Comparison of ENCODE assay signal across 15 cellular contexts in the genomic region with DNA sequence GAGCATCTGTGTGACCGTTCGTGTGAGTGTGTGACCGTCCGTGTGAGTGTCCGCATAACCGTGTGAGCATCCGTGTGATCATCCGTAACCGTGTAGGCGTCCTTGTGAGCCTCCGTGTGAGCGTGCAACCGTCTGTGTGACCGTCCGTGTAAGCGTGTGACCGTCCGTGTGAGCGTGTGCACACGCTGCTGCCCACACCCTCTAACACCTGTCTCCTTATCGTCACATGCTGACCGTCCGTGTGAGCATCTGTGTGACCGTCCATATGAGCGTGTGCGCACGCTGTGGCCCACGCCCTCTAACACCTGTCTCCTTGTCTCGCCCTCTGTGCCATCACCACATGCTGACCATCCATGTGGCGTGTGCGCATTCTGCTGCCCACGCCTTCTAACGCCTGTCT. TPM values are rescaled to one million over a fixed set of nuclear protein-coding genes. Genes with fewer than 3 reads are reported as not detected.
DNase-seq lines count a peak whose midpoint lies in the region; ATAC-seq and TF ChIP-seq lines count a peak whose summit lies in the region.
"Had no signal": no experiment of that assay in that cellular context is flagged by ENCODE, and none has a peak within 500 bp of the region (broad histone marks: within the 10 kb centered on the region; RNA-seq: fewer than 3 reads in every experiment).

No MANE protein-coding gene starts in this region.

- intact Hi-C loops in IMR-90 (cut with micrococcal nuclease), result no loop called here

- H3K36me3 ChIP-seq in HEK293 (ENCODE audit: control insufficient read depth in 2 of 2, insufficient read depth in 1 of 2, low read length in 2 of 2), result peaks cover 0 to 57% of the 10 kb centered on the region in 2 experiments; a peak in 1 of 3 replicates
- H3K36me3 ChIP-seq in IMR-90 (ENCODE audit: control insufficient read depth, insufficient read depth, low read length), result peaks cover 38% of the 10 kb centered on the region
- peaks cover 39 to 82% of the 10 kb centered on the region in 2 experiments for H3K36me3 ChIP-seq in mesenchymal stem cell (ENCODE audit: control insufficient read depth in 1 of 2, insufficient read depth in 2 of 2, low read depth in 1 of 2, low read length in 2 of 2)
- H3K36me3 ChIP-seq in trophoblast cell (ENCODE audit: control insufficient read depth in 1 of 2, insufficient read depth in 2 of 2, low read length in 2 of 2), result peaks cover 20% of the 10 kb centered on the region in 2 experiments

- no peak overlapping the region for H2AK9ac ChIP-seq in IMR-90 (replicated peaks; ENCODE audit: low read depth, low read length, poor library complexity)

- H3K56ac ChIP-seq in IMR-90 (ENCODE audit: extremely low read depth, insufficient read depth, low read length), result no peak overlapping the region

- H3K18ac ChIP-seq in IMR-90 (ENCODE audit: low read depth, low read length) (no peak overlapping the region), mesenchymal stem cell (ENCODE audit: low read depth in 1 of 2, low read length in 2 of 2) (no peak overlapping the region), trophoblast cell (ENCODE audit: low read length) (no peak overlapping the region)

- no peak for ATAC-seq in IMR-90 (ENCODE audit: low read depth)
- no peak for ATAC-seq in HG03565 (IDR thresholded peaks at IDR 0.05; ENCODE audit: unreplicated experiment)
- no peak for ATAC-seq in GM19351 (IDR thresholded peaks at IDR 0.05; ENCODE audit: unreplicated experiment)
- ATAC-seq: GM23338 had no signal

- no peak overlapping the region for H3K9ac ChIP-seq in IMR-90 (ENCODE audit: low read depth, low read length)
- no peak overlapping the region for H3K9ac ChIP-seq in mesenchymal stem cell (ENCODE audit: low read length)
- no peak overlapping the region for H3K9ac ChIP-seq in trophoblast cell (ENCODE audit: low read length)

- TF ChIP-seq POLR2A in IMR-90 (IDR thresholded peaks at IDR 0.05; ENCODE audit: low read depth, low read length), result no peak

- no peak overlapping the region for H2BK15ac ChIP-seq in IMR-90 (ENCODE audit: low read depth, low read length)
- no peak overlapping the region for H2BK15ac ChIP-seq in mesenchymal stem cell (ENCODE audit: low read depth, poor library complexity, severe bottlenecking)

- no peak overlapping the region for H2BK120ac ChIP-seq in IMR-90 (ENCODE audit: low read depth, low read length)
- no peak overlapping the region for H2BK120ac ChIP-seq in mesenchymal stem cell (ENCODE audit: low read depth, low read length)
- no peak overlapping the region for H2BK120ac ChIP-seq in trophoblast cell (ENCODE audit: insufficient read depth, low read length, poor library complexity)

- H4K5ac ChIP-seq in IMR-90 (ENCODE audit: low read depth, low read length), result no peak overlapping the region

- H4K91ac ChIP-seq in IMR-90 (ENCODE audit: insufficient read depth, low read depth, low read length) (no peak overlapping the region), mesenchymal stem cell (ENCODE audit: low read length) (peak overlapping the region; percentile 2), trophoblast cell (ENCODE audit: low read depth, low read length) (no peak overlapping the region)

- H3K27me3 ChIP-seq in IMR-90 (ENCODE audit: control insufficient read depth, insufficient read depth, low read length) (no peaks in the 10 kb centered on the region), mesenchymal stem cell (ENCODE audit: control insufficient read depth in 1 of 2, insufficient read depth in 1 of 2, low read length in 2 of 2) (no peaks in the 10 kb centered on the region), trophoblast cell (ENCODE audit: insufficient read depth, low read length) (no peaks in the 10 kb centered on the region)

- H4K8ac ChIP-seq in IMR-90 (ENCODE audit: low read depth in 2 of 2, low read length in 2 of 2) (no peak overlapping the region), mesenchymal stem cell (ENCODE audit: low read length) (no peak overlapping the region), trophoblast cell (ENCODE audit: low read depth, low read length) (no peak overlapping the region)

- CTCF ChIA-PET in HEK293 (lab: Yijun Ruan, JAX) (no interaction called here), IMR-90 (lab: Yijun Ruan, JAX) (no interaction called here)

- H4K12ac ChIP-seq in trophoblast cell (ENCODE audit: low read depth, low read length), result no peak overlapping the region

- no peak overlapping the region for H3K27ac ChIP-seq in HEK293 (ENCODE audit: extremely low read depth, low read depth, low read length)
- H3K27ac ChIP-seq in IMR-90 (ENCODE audit: insufficient read depth, low read length), result no peak overlapping the region
- H3K27ac ChIP-seq in mesenchymal stem cell (ENCODE audit: low read length, poor library complexity, severe bottlenecking), result no peak overlapping the region
- H3K27ac ChIP-seq in trophoblast cell (ENCODE audit: low read depth, low read length), result no peak overlapping the region

- dilution Hi-C loops in IMR-90 (cut with HindIII; ENCODE audit: low sequenced_read_pairs, unreplicated experiment), result no loop called here

- DNase-seq in IMR-90 (no peak), mesenchymal stem cell (no peak), trophoblast cell (no peak), NCI-H1105 treated with DMSO at 0.1 percent for 48 hours (lab: John Stamatoyannopoulos, UW) (no peak), DMS 273 treated with DMSO at 0.1 percent for 48 hours (lab: John Stamatoyannopoulos, UW) (no peak)
- DNase-seq: Calu3, COR-L47, DMS153, DND-41, HCEC 1CT, HFFc6 had no signal

- BruUV-seq in IMR-90 (replicated peaks; lab: Mats Ljungman, UMichigan), result no TSS peak

- no peak overlapping the region for H2BK5ac ChIP-seq in IMR-90 (ENCODE audit: low read depth, low read length, poor library complexity, severe bottlenecking)
- H2BK5ac ChIP-seq in mesenchymal stem cell (ENCODE audit: low read depth, low read length, poor library complexity, severe bottlenecking), result no peak overlapping the region
- no peak overlapping the region for H2BK5ac ChIP-seq in trophoblast cell (ENCODE audit: low read depth, low read length, poor library complexity)

- WGBS in IMR-90 (ENCODE audit: extremely low coverage in 2 of 2, insufficient read length in 1 of 2), 2 experiments, result 98% methylated on average over 24 of the region's 33 CpGs; no CpG with 5 or more reads in 1 of the 2 experiments
- 98% methylated on average over 33 of the region's 33 CpGs for WGBS in mesenchymal stem cell
- WGBS in trophoblast cell (ENCODE audit: extremely low coverage, insufficient coverage, insufficient read length), result no CpG with 5 or more reads among the region's 33 CpGs

- peaks cover 27 to 62% of the 10 kb centered on the region in 2 experiments for H3K79me1 ChIP-seq in IMR-90 (ENCODE audit: low read depth in 1 of 2, low read length in 2 of 2)
- peaks cover 29% of the 10 kb centered on the region for H3K79me1 ChIP-seq in mesenchymal stem cell (replicated peaks; ENCODE audit: low read length, poor library complexity, severe bottlenecking)
- peaks cover 4% of the 10 kb centered on the region for H3K79me1 ChIP-seq in trophoblast cell (ENCODE audit: low read length)

- H2BK12ac ChIP-seq in mesenchymal stem cell (ENCODE audit: low read length in 2 of 2) (no peak overlapping the region), trophoblast cell (ENCODE audit: low read length) (no peak overlapping the region)

- no peak overlapping the region for H3K4me2 ChIP-seq in IMR-90 (ENCODE audit: low read depth, low read length)
- no peak overlapping the region for H3K4me2 ChIP-seq in mesenchymal stem cell (ENCODE audit: low read length, poor library complexity, severe bottlenecking)
- no peak overlapping the region for H3K4me2 ChIP-seq in trophoblast cell (ENCODE audit: low read length)
- H3K4me2 ChIP-seq: GM23338 had no signal

- POLR2A ChIA-PET in HEK293 (lab: Yijun Ruan, JAX) (no interaction called here), IMR-90 (lab: Charles Lee; ENCODE audit: unreplicated experiment) (no interaction called here)

- TF ChIP-seq CTCF in HEK293 (tag by site-specific recombination; IDR thresholded peaks at IDR 0.05), result no peak
- no peak for TF ChIP-seq CTCF in IMR-90 (conservative IDR thresholded peaks at IDR 0.05; ENCODE audit: low read depth, low read length)

- H2AFZ ChIP-seq in IMR-90 (replicated peaks; ENCODE audit: low read length, poor library complexity), result no peak overlapping the region
- no peak overlapping the region for H2AFZ ChIP-seq in mesenchymal stem cell (ENCODE audit: low read depth, low read length)
- H2AFZ ChIP-seq in trophoblast cell (ENCODE audit: insufficient read depth, low read length, poor library complexity), result no peak overlapping the region
- H2AFZ ChIP-seq: GM23338 had no signal

- H3K9me1 ChIP-seq in IMR-90 (ENCODE audit: insufficient read depth, low read length), result peaks cover 8% of the 10 kb centered on the region

- H3K9me3 ChIP-seq in HEK293 (ENCODE audit: control insufficient read depth, insufficient read depth, low read depth, low read length), result no peaks in the 10 kb centered on the region
- no peaks in the 10 kb centered on the region for H3K9me3 ChIP-seq in IMR-90 (ENCODE audit: control insufficient read depth, insufficient read depth, low read length)
- H3K9me3 ChIP-seq in mesenchymal stem cell (ENCODE audit: control insufficient read depth, low read length), result no peaks in the 10 kb centered on the region
- peaks cover 55% of the 10 kb centered on the region for H3K9me3 ChIP-seq in trophoblast cell (ENCODE audit: insufficient read depth, low read depth, low read length)

- H4K20me1 ChIP-seq in IMR-90 (ENCODE audit: insufficient read depth, low read length), result peaks cover 46% of the 10 kb centered on the region

- H3K4ac ChIP-seq in IMR-90 (ENCODE audit: low read depth, low read length) (no peak overlapping the region), mesenchymal stem cell (ENCODE audit: low read depth in 1 of 2, low read length in 2 of 2) (no peak overlapping the region), trophoblast cell (ENCODE audit: low read depth, low read length) (no peak overlapping the region)

- H2AK5ac ChIP-seq in IMR-90 (ENCODE audit: low read depth, low read length) (peak overlapping the region; percentile 4; the same call in 1 of the 2 replicates), mesenchymal stem cell (ENCODE audit: low read length, severe bottlenecking) (no peak overlapping the region), trophoblast cell (ENCODE audit: low read length) (no peak overlapping the region)

- no peak overlapping the region for H3K23ac ChIP-seq in IMR-90 (ENCODE audit: low read depth, low read length)
- H3K23ac ChIP-seq in mesenchymal stem cell (ENCODE audit: low read length in 2 of 2), result no peak overlapping the region
- no peak overlapping the region for H3K23ac ChIP-seq in trophoblast cell (ENCODE audit: low read length)

- no peak overlapping the region for H3K14ac ChIP-seq in IMR-90 (replicated peaks; ENCODE audit: low read depth, low read length)
- no peak overlapping the region for H3K14ac ChIP-seq in mesenchymal stem cell (ENCODE audit: low read length in 2 of 2)
- no peak overlapping the region for H3K14ac ChIP-seq in trophoblast cell (ENCODE audit: low read length)

- in situ Hi-C loops in IMR-90 (cut with MboI; ENCODE audit: low sequenced_read_pairs), result no loop called here

- H2BK20ac ChIP-seq in IMR-90 (ENCODE audit: low read depth, low read length), result no peak overlapping the region

- peaks cover 3% of the 10 kb centered on the region for H3K79me2 ChIP-seq in trophoblast cell (ENCODE audit: control insufficient read depth, insufficient read depth, low read length, poor library complexity)

- TF ChIP-seq RAD21 in IMR-90 (IDR thresholded peaks at IDR 0.05; ENCODE audit: low read length), result no peak

- H3K4me3 ChIP-seq in HEK293 (ENCODE audit: low read depth, low read length) (no peak overlapping the region), IMR-90 (ENCODE audit: insufficient read depth, low read depth, low read length) (no peak overlapping the region), mesenchymal stem cell (ENCODE audit: insufficient read depth in 1 of 2, low read depth in 1 of 2, low read length in 2 of 2) (peak overlapping the region in 1 of 2 experiments; percentile 21), trophoblast cell (ENCODE audit: low read depth, low read length) (peak overlapping the region; percentile 42)
- H3K4me3 ChIP-seq: GM23338 had no signal

- no peaks in the 10 kb centered on the region for H3K4me1 ChIP-seq in HEK293 (ENCODE audit: control insufficient read depth, insufficient read depth, low read length)
- no peaks in the 10 kb centered on the region for H3K4me1 ChIP-seq in IMR-90 (ENCODE audit: control insufficient read depth, insufficient read depth, low read length)
- H3K4me1 ChIP-seq in mesenchymal stem cell (ENCODE audit: control insufficient read depth, insufficient read depth, low read depth, low read length), result peaks cover 7% of the 10 kb centered on the region
- H3K4me1 ChIP-seq in trophoblast cell (ENCODE audit: control insufficient read depth in 1 of 2, insufficient read depth in 2 of 2, low read length in 2 of 2), result peaks cover 7 to 13% of the 10 kb centered on the region in 2 experiments

RNA-seq across cellular contexts. Expression of gene NME3, which starts 31.1 kb away (rescaled TPM):
- total RNA-seq in IMR-90 (2012; rRNA removed), result 12.7 and 15.3 TPM in 2 replicates
- polyA plus RNA-seq in IMR-90 (2012; rRNA removed), result 41.2 and 61.6 TPM in 2 replicates
- polyA plus RNA-seq in IMR-90 (2012; cell fraction: cytosol; rRNA removed), result 33.9 and 84.6 TPM in 2 replicates
- 163 and 393 TPM in 2 replicates for polyA plus RNA-seq in IMR-90 (2012; cell fraction: nucleus; rRNA removed; ENCODE audit: low replicate concordance)
- polyA plus RNA-seq in mesenchymal stem cell (2013, experiment 1 of 2), result 49.3 TPM
- polyA plus RNA-seq in mesenchymal stem cell (2013, experiment 2 of 2), result 48.0 TPM
- 31.6 TPM in 2 replicates for polyA plus RNA-seq in trophoblast cell (2013)

RNA-seq across cellular contexts. Expression of gene EME2, which starts 32.4 kb away (rescaled TPM):
- total RNA-seq in IMR-90 (2012; rRNA removed), result 1.3 and 1.4 TPM in 2 replicates
- 9.6 and 11.1 TPM in 2 replicates for polyA plus RNA-seq in IMR-90 (2012; rRNA removed)
- polyA plus RNA-seq in IMR-90 (2012; cell fraction: cytosol; rRNA removed), result 2.9 and 4.0 TPM in 2 replicates
- 68.1 and 156 TPM in 2 replicates for polyA plus RNA-seq in IMR-90 (2012; cell fraction: nucleus; rRNA removed; ENCODE audit: low replicate concordance)
- 5.6 TPM for polyA plus RNA-seq in mesenchymal stem cell (2013, experiment 1 of 2)
- polyA plus RNA-seq in mesenchymal stem cell (2013, experiment 2 of 2), result 4.7 TPM
- polyA plus RNA-seq in trophoblast cell (2013), result 3.6 and 4.3 TPM in 2 replicates

RNA-seq across cellular contexts. Expression of gene MRPS34, which starts 32.7 kb away (rescaled TPM):
- total RNA-seq in IMR-90 (2012; rRNA removed), result 68.5 and 73.3 TPM in 2 replicates
- 80.4 and 87.2 TPM in 2 replicates for polyA plus RNA-seq in IMR-90 (2012; rRNA removed)
- 85.4 and 140 TPM in 2 replicates for polyA plus RNA-seq in IMR-90 (2012; cell fraction: cytosol; rRNA removed)
- 69.2 and 93.1 TPM in 2 replicates for polyA plus RNA-seq in IMR-90 (2012; cell fraction: nucleus; rRNA removed; ENCODE audit: low replicate concordance)
- 102 TPM for polyA plus RNA-seq in mesenchymal stem cell (2013, experiment 1 of 2)
- polyA plus RNA-seq in mesenchymal stem cell (2013, experiment 2 of 2), result 101 TPM
- 94.3 and 98.1 TPM in 2 replicates for polyA plus RNA-seq in trophoblast cell (2013)

RNA-seq across cellular contexts. Expression of gene MAPK8IP3, which starts 34.2 kb away (rescaled TPM):
- total RNA-seq in IMR-90 (2012; rRNA removed), result 15.6 and 17.0 TPM in 2 replicates
- 69.1 and 73.0 TPM in 2 replicates for polyA plus RNA-seq in IMR-90 (2012; rRNA removed)
- 25.0 and 27.7 TPM in 2 replicates for polyA plus RNA-seq in IMR-90 (2012; cell fraction: cytosol; rRNA removed)
- polyA plus RNA-seq in IMR-90 (2012; cell fraction: nucleus; rRNA removed; ENCODE audit: low replicate concordance), result 694 and 1,175 TPM in 2 replicates
- polyA plus RNA-seq in mesenchymal stem cell (2013, experiment 1 of 2), result 35.8 TPM
- 29.0 TPM for polyA plus RNA-seq in mesenchymal stem cell (2013, experiment 2 of 2)
- 38.0 and 39.0 TPM in 2 replicates for polyA plus RNA-seq in trophoblast cell (2013)

RNA-seq across cellular contexts. Expression of gene SPSB3, which starts 42.1 kb away (rescaled TPM):
- 9.1 and 10.6 TPM in 2 replicates for total RNA-seq in IMR-90 (2012; rRNA removed)
- polyA plus RNA-seq in IMR-90 (2012; rRNA removed), result 30.8 and 34.0 TPM in 2 replicates
- 24.8 and 37.1 TPM in 2 replicates for polyA plus RNA-seq in IMR-90 (2012; cell fraction: cytosol; rRNA removed)
- 165 and 400 TPM in 2 replicates for polyA plus RNA-seq in IMR-90 (2012; cell fraction: nucleus; rRNA removed; ENCODE audit: low replicate concordance)
- polyA plus RNA-seq in mesenchymal stem cell (2013, experiment 1 of 2), result 15.8 TPM
- polyA plus RNA-seq in mesenchymal stem cell (2013, experiment 2 of 2), result 14.9 TPM
- polyA plus RNA-seq in trophoblast cell (2013), result 33.2 and 35.2 TPM in 2 replicates
